Comparison of ENCODE assay signal across 8 cellular contexts in genomic region chr10:30436200-30436599, GRCh38. TPM values are rescaled to one million over a fixed set of nuclear protein-coding genes. Genes with fewer than 3 reads are reported as not detected.
DNase-seq lines count a peak whose midpoint lies in the region; TF ChIP-seq lines count a peak whose summit lies in the region.

No MANE protein-coding gene starts in this region.

- TF ChIP-seq CTCF in esophagus muscularis mucosa (IDR thresholded peaks at IDR 0.05) (no peak), neutrophil (IDR thresholded peaks at IDR 0.05) (no peak)

- peaks cover 29% of the 10 kb centered on the region for H3K36me3 Mint-ChIP-seq in T-helper 2 cell treated with Interferon-gamma antibody and Interleukin-4, amounts not matched to agents 5 μg/mL and 100 μg/mL, for 36 hours (ENCODE audit: low read depth)

- H3K4me3 Mint-ChIP-seq in T-helper 2 cell treated with Interferon-gamma antibody and Interleukin-4, amounts not matched to agents 5 μg/mL and 100 μg/mL, for 36 hours: peak overlapping the region; percentile 79

- H3K27ac ChIP-seq in esophagus muscularis mucosa (replicated peaks in 1 of 4) (peak overlapping the region; percentile 97 to 100 (median 99)), neutrophil (peak overlapping the region; percentile 97)

- H3K36me3 ChIP-seq in esophagus muscularis mucosa: peaks cover 5 to 42% (median 10%) of the 10 kb centered on the region in 4 donors
- peaks cover 17% of the 10 kb centered on the region for H3K36me3 ChIP-seq in neutrophil

- H3K27me3 ChIP-seq in esophagus muscularis mucosa (no peaks in the 10 kb centered on the region), neutrophil (no peaks in the 10 kb centered on the region)

- no peaks in the 10 kb centered on the region for H3K9me3 ChIP-seq in esophagus muscularis mucosa
- no peaks in the 10 kb centered on the region for H3K9me3 ChIP-seq in neutrophil

- H3K27me3 Mint-ChIP-seq in T-helper 2 cell treated with Interferon-gamma antibody and Interleukin-4, amounts not matched to agents 5 μg/mL and 100 μg/mL, for 36 hours (ENCODE audit: low read depth): peaks cover 10% of the 10 kb centered on the region

- DNase-seq in stimulated activated CD4-positive, alpha-beta T cell treated with anti-CD3 and anti-CD28 coated beads, Interleukin-15, amount 100 ng/mL, for 24 hours: peak; percentile 29
- no peak for DNase-seq in stimulated activated CD4-positive, alpha-beta T cell treated with anti-CD3 and anti-CD28 coated beads, Interleukin-2, amount 100 ng/mL, for 48 hours
- no peak for DNase-seq in T-helper 2 cell treated with Interferon-gamma antibody and Interleukin-4, amounts not matched to agents 5 μg/mL and 100 μg/mL, for 36 hours (ENCODE audit: low spot score)
- DNase-seq in esophagus muscularis mucosa (ENCODE audit: extremely low spot score): no peak
- no peak for DNase-seq in T-helper 9 cell
- no peak for DNase-seq in effector CD8-positive, alpha-beta T cell (lab: John Stamatoyannopoulos, UW)
- DNase-seq in GOT3 (lab: John Stamatoyannopoulos, UW): no peak

- TF ChIP-seq EP300 in esophagus muscularis mucosa (IDR thresholded peaks at IDR 0.05): no peak

- no peaks in the 10 kb centered on the region for H3K9me3 Mint-ChIP-seq in T-helper 2 cell treated with Interferon-gamma antibody and Interleukin-4, amounts not matched to agents 5 μg/mL and 100 μg/mL, for 36 hours

- H3K4me1 ChIP-seq in esophagus muscularis mucosa (peaks cover 61 to 78% (median 75%) of the 10 kb centered on the region in 4 donors), neutrophil (ENCODE audit: control insufficient read depth in 1 of 2, insufficient read depth in 1 of 2, low read depth in 1 of 2, low read length in 1 of 2) (peaks cover 74% of the 10 kb centered on the region in 2 experiments)

- no peak for TF ChIP-seq POLR2A in esophagus muscularis mucosa (IDR thresholded peaks at IDR 0.05; ENCODE audit: low read depth)

- 28% methylated on average over 6 of the region's 6 CpGs for WGBS in esophagus muscularis mucosa

- intact Hi-C loops in esophagus muscularis mucosa (cut with DNase I): no loop called here

- H3K4me3 ChIP-seq in esophagus muscularis mucosa: peak overlapping the region; percentile 82 to 94 (median 86)
- peak overlapping the region; percentile 86 to 96 for H3K4me3 ChIP-seq in neutrophil (ENCODE audit: low read depth in 1 of 2, low read length in 1 of 2)

- peaks cover 63% of the 10 kb centered on the region for H3K4me1 Mint-ChIP-seq in T-helper 2 cell treated with Interferon-gamma antibody and Interleukin-4, amounts not matched to agents 5 μg/mL and 100 μg/mL, for 36 hours (ENCODE audit: low read depth)

- H3K27ac Mint-ChIP-seq in T-helper 2 cell treated with Interferon-gamma antibody and Interleukin-4, amounts not matched to agents 5 μg/mL and 100 μg/mL, for 36 hours: peak overlapping the region; percentile 92

RNA-seq across cellular contexts. Expression of gene MAP3K8, which starts 2.2 kb away (rescaled TPM):
- total RNA-seq in esophagus muscularis mucosa: 10 to 100 TPM; 18.7 to 74.2 (median 24.1) TPM
